In the genomic region with DNA sequence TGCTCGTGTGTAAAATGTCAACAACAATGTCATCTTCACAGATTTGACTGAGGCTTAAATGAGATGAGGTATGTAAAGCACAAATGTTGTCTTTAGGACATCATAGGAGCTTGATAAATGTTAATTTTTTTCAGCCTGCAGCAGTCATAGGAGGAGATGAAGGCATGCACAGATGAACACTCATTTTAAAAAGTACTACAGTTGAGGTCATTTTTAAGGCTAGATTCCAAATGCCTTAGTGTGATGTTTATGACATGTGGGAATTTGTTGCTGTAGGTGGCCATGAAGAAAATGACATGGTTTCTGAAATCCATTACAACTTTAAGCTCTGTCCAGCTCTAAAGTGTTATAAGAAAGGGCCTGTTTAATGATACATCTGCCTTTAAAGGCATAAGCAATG, we compare ENCODE assay signal across 25 cellular contexts.
"Had no signal": no experiment of that assay in that cellular context is flagged by ENCODE, and none has a peak within 500 bp of the region (broad histone marks: within the 10 kb centered on the region; RNA-seq: fewer than 3 reads in every experiment).

No MANE protein-coding gene starts in this region.

- ATAC-seq: activated CD8-positive, alpha-beta T cell treated with anti-CD3 and anti-CD28 coated beads for 36 hours; esophagus mucosa; gastrocnemius medialis; left lung; lower lobe of right lung; natural killer cell; right cardiac atrium; stimulated activated naive CD8-positive, alpha-beta T cell treated with anti-CD3 and anti-CD28 coated beads, Interleukin-15, Interleukin-2, amounts not matched to agents 100 U/mL and 50 U/mL, for 24 hours; T-helper 17 cell had no signal

- H3K9me3 Mint-ChIP-seq: activated B cell treated with CpG ODN at 0.5 μM for 24 hours; activated CD8-positive, alpha-beta T cell treated with anti-CD3 and anti-CD28 coated beads for 36 hours had no signal

- H3K9me3 ChIP-seq: ascending aorta, gastrocnemius medialis, lower lobe of right lung, testis, transverse colon had no signal

- H3K9ac ChIP-seq: neural progenitor cell, parathyroid adenoma had no signal

- H3K4me1 Mint-ChIP-seq: activated B cell treated with CpG ODN at 0.5 μM for 24 hours; activated naive CD8-positive, alpha-beta T cell treated with anti-CD3 and anti-CD28 coated beads for 36 hours; natural killer cell; T-helper 17 cell had no signal

- H3K36me3 Mint-ChIP-seq: activated naive CD8-positive, alpha-beta T cell treated with anti-CD3 and anti-CD28 coated beads for 36 hours; natural killer cell had no signal

- H3K27me3 ChIP-seq: ascending aorta, gastrocnemius medialis, left lung, neural progenitor cell, testis, transverse colon had no signal

- H3K36me3 ChIP-seq: gastrocnemius medialis, left lung, lower lobe of right lung, neural progenitor cell, transverse colon had no signal

- H3K27ac Mint-ChIP-seq: activated B cell treated with CpG ODN at 0.5 μM for 24 hours; activated CD8-positive, alpha-beta T cell treated with anti-CD3 and anti-CD28 coated beads for 36 hours; activated naive CD8-positive, alpha-beta T cell treated with anti-CD3 and anti-CD28 coated beads for 36 hours; natural killer cell; neural progenitor cell; T-helper 17 cell had no signal

- H3K4me3 ChIP-seq: ascending aorta, gastrocnemius medialis, left lung, lower lobe of right lung, neural progenitor cell, testis, transverse colon had no signal

- H3K4me3 Mint-ChIP-seq: activated B cell treated with CpG ODN at 0.5 μM for 24 hours; activated CD8-positive, alpha-beta T cell treated with anti-CD3 and anti-CD28 coated beads for 36 hours; activated naive CD8-positive, alpha-beta T cell treated with anti-CD3 and anti-CD28 coated beads for 36 hours; natural killer cell; neural progenitor cell; T-helper 17 cell had no signal

- DNase-seq: activated B cell treated with CpG ODN at 0.5 μM for 24 hours; activated CD4-positive, alpha-beta T cell treated with anti-CD3 and anti-CD28 coated beads, Interleukin-2, amount 50 U/mL, for 1 hour; activated CD8-positive, alpha-beta T cell treated with anti-CD3 and anti-CD28 coated beads for 36 hours; activated effector memory CD4-positive, alpha-beta T cell treated with Interleukin-2 at 50 U/mL for 16 hours; activated naive CD4-positive, alpha-beta T cell treated with Interleukin-2 at 50 U/mL for 16 hours; activated naive CD8-positive, alpha-beta T cell treated with anti-CD3 and anti-CD28 coated beads for 36 hours; caudate nucleus; gastrocnemius medialis; glutamatergic neuron; left lung; lower lobe of right lung; mesenchymal stem cell; natural killer cell; occipital lobe; right cardiac atrium; stimulated activated CD4-positive, alpha-beta T cell treated with anti-CD3 and anti-CD28 coated beads, Interleukin-2, amount 100 ng/mL, for 48 hours; stimulated activated naive CD8-positive, alpha-beta T cell treated with anti-CD3 and anti-CD28 coated beads, Interleukin-15, Interleukin-2, amounts not matched to agents 100 U/mL and 50 U/mL, for 24 hours; T-helper 17 cell; T1000; testis; transverse colon had no signal

- H3K27ac ChIP-seq: ascending aorta, gastrocnemius medialis, left lung, lower lobe of right lung, neural progenitor cell, parathyroid adenoma, testis, transverse colon had no signal

- H3K4me1 ChIP-seq: ascending aorta, gastrocnemius medialis, left lung, lower lobe of right lung, parathyroid adenoma, testis had no signal
